ENCODE assay signal across 10 cellular contexts in the genomic region with DNA sequence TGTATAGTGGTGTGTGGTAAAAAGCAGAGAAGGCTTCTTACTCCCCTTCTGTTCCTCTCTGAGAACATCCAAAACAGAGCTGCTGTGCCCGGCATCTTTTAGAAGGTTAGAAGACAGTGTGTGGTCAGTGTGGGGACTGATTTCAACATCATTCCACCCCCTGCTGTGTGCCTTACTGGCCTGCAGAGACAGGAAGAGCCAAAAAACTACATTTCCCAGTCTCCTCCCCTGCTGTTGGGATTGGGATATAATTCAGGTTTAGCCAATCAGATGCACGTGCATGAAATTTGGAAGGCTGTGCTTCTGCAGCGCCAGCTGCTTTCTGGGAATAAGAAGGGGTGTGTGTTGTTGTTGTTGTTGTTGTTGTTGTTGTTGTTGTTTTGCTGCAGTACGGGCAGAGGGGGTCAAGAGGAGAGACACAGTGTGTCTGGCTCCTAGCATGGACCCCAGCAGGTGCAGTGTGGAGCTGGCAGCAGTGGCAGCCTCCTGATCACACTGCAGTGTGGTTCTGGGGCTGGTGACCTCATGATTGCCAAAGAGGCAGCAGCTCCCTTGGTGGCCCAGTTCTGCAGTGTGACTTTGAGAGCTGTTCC.
DNase-seq lines count a peak whose midpoint lies in the region; TF ChIP-seq lines count a peak whose summit lies in the region.
"Had no signal": no experiment of that assay in that cellular context is flagged by ENCODE, and none has a peak within 500 bp of the region (broad histone marks: within the 10 kb centered on the region; RNA-seq: fewer than 3 reads in every experiment).

No MANE protein-coding gene starts in this region.

- H2AFZ ChIP-seq in neural progenitor cell (replicated peaks): peak overlapping the region; percentile 15

- H3K9me3 Mint-ChIP-seq in neural progenitor cell: no peaks in the 10 kb centered on the region
- H3K9me3 Mint-ChIP-seq in activated CD4-positive, alpha-beta memory T cell treated with anti-CD3 and anti-CD28 coated beads, Interleukin-2, amount 10 ng/mL, durations not matched to agents 7 days and 5 days: no peaks in the 10 kb centered on the region
- H3K9me3 Mint-ChIP-seq: activated T-cell treated with anti-CD3 and anti-CD28 coated beads, Interleukin-2, amount 50 U/mL, for 72 hours had no signal

- POLR2A ChIA-PET in activated CD4-positive, alpha-beta memory T cell treated with anti-CD3 and anti-CD28 coated beads, Interleukin-2, amount 10 ng/mL, durations not matched to agents 7 days and 5 days (lab: Charles Lee): no interaction called here

- no peaks in the 10 kb centered on the region for H3K36me3 ChIP-seq in neural progenitor cell

- no peaks in the 10 kb centered on the region for H4K20me1 ChIP-seq in neural progenitor cell (ENCODE audit: low read depth)

- no peaks in the 10 kb centered on the region for H3K36me3 Mint-ChIP-seq in neural progenitor cell
- H3K36me3 Mint-ChIP-seq in activated CD4-positive, alpha-beta memory T cell treated with anti-CD3 and anti-CD28 coated beads, Interleukin-2, amount 10 ng/mL, durations not matched to agents 7 days and 5 days (ENCODE audit: low read depth): no peaks in the 10 kb centered on the region

- peak; percentile 76 for DNase-seq in Ammon's horn (ENCODE audit: low spot score)
- DNase-seq in RKO (ENCODE audit: low spot score): peak; percentile 40
- peak; percentile 82 for DNase-seq in fibroblast of pulmonary artery (ENCODE audit: low read depth)
- peak; percentile 59 for DNase-seq in neural progenitor cell (ENCODE audit: low spot score)
- DNase-seq in activated CD4-positive, alpha-beta memory T cell treated with anti-CD3 and anti-CD28 coated beads, Interleukin-2, amount 10 ng/mL, durations not matched to agents 7 days and 5 days: no peak
- no peak for DNase-seq in NCI-H1417 treated with DMSO at 0.1 percent for 48 hours (lab: John Stamatoyannopoulos, UW)
- no peak for DNase-seq in NCI-H774 (lab: John Stamatoyannopoulos, UW)
- DNase-seq in hippocampal formation (lab: John Stamatoyannopoulos, UW): no peak
- DNase-seq: activated T-cell treated with anti-CD3 and anti-CD28 coated beads, Interleukin-2, amount 50 U/mL, for 72 hours; Karpas-422 had no signal

- peaks cover 9% of the 10 kb centered on the region for H3K27me3 Mint-ChIP-seq in neural progenitor cell (ENCODE audit: insufficient read depth, low read depth)
- H3K27me3 Mint-ChIP-seq in activated CD4-positive, alpha-beta memory T cell treated with anti-CD3 and anti-CD28 coated beads, Interleukin-2, amount 10 ng/mL, durations not matched to agents 7 days and 5 days: no peaks in the 10 kb centered on the region

- no peaks in the 10 kb centered on the region for H3K79me2 ChIP-seq in neural progenitor cell (ENCODE audit: low read depth)

- peak; percentile 11 for TF ChIP-seq CTCF in fibroblast of pulmonary artery (IDR thresholded peaks at IDR 0.05; ENCODE audit: low read length, missing control alignments)
- no peak for TF ChIP-seq CTCF in neural progenitor cell (IDR thresholded peaks at IDR 0.05)

- H3K4me2 ChIP-seq in neural progenitor cell: no peak overlapping the region

- H3K4me3 Mint-ChIP-seq in neural progenitor cell: peak overlapping the region; percentile 7
- H3K4me3 Mint-ChIP-seq in activated CD4-positive, alpha-beta memory T cell treated with anti-CD3 and anti-CD28 coated beads, Interleukin-2, amount 10 ng/mL, durations not matched to agents 7 days and 5 days: no peak overlapping the region
- H3K4me3 Mint-ChIP-seq: activated T-cell treated with anti-CD3 and anti-CD28 coated beads, Interleukin-2, amount 50 U/mL, for 72 hours had no signal

- H3K4me1 ChIP-seq in neural progenitor cell: peaks cover 13% of the 10 kb centered on the region

- no peak overlapping the region for H3K9ac ChIP-seq in neural progenitor cell

- no peaks in the 10 kb centered on the region for H3K27me3 ChIP-seq in neural progenitor cell

- H3K9me3 ChIP-seq in neural progenitor cell (ENCODE audit: low read depth): no peaks in the 10 kb centered on the region

- H3F3A ChIP-seq in neural progenitor cell (ENCODE audit: low read depth): no peaks in the 10 kb centered on the region

- CTCF ChIA-PET in activated CD4-positive, alpha-beta memory T cell treated with anti-CD3 and anti-CD28 coated beads, Interleukin-2, amount 10 ng/mL, durations not matched to agents 7 days and 5 days (lab: Charles Lee): interaction anchor here (0.8 to 1.5 kb wide), 3 partner anchors 10 to 279 kb away, joined by 3 to 4 read pairs (median 3); no protein-coding TSS in a partner anchor

- H3K4me3 ChIP-seq in fibroblast of pulmonary artery (replicated peaks; ENCODE audit: low read depth, low read length) (no peak overlapping the region), neural progenitor cell (no peak overlapping the region)

- peaks cover 44% of the 10 kb centered on the region for H3K4me1 Mint-ChIP-seq in neural progenitor cell
- H3K4me1 Mint-ChIP-seq in activated CD4-positive, alpha-beta memory T cell treated with anti-CD3 and anti-CD28 coated beads, Interleukin-2, amount 10 ng/mL, durations not matched to agents 7 days and 5 days: peaks cover 16% of the 10 kb centered on the region

- no peak overlapping the region for H3K27ac ChIP-seq in neural progenitor cell

- peak overlapping the region; percentile 77 for H3K27ac Mint-ChIP-seq in neural progenitor cell
- no peak overlapping the region for H3K27ac Mint-ChIP-seq in activated CD4-positive, alpha-beta memory T cell treated with anti-CD3 and anti-CD28 coated beads, Interleukin-2, amount 10 ng/mL, durations not matched to agents 7 days and 5 days
- H3K27ac Mint-ChIP-seq: activated T-cell treated with anti-CD3 and anti-CD28 coated beads, Interleukin-2, amount 50 U/mL, for 72 hours had no signal

Comparison
In these comparisons a context has a peak if more than half of its experiments do, and no peak if none do; other contexts are left out.
1. DNase-seq: peak in Ammon's horn (single experiment), RKO (single experiment), fibroblast of pulmonary artery (single experiment) and neural progenitor cell (single experiment); none in activated CD4-positive, alpha-beta memory T cell treated with anti-CD3 and anti-CD28 coated beads, Interleukin-2, amount 10 ng/mL, durations not matched to agents 7 days and 5 days (single experiment), NCI-H1417 treated with DMSO at 0.1 percent for 48 hours (single experiment), NCI-H774 (single experiment) and hippocampal formation (0 of 2).